In the genomic region with DNA sequence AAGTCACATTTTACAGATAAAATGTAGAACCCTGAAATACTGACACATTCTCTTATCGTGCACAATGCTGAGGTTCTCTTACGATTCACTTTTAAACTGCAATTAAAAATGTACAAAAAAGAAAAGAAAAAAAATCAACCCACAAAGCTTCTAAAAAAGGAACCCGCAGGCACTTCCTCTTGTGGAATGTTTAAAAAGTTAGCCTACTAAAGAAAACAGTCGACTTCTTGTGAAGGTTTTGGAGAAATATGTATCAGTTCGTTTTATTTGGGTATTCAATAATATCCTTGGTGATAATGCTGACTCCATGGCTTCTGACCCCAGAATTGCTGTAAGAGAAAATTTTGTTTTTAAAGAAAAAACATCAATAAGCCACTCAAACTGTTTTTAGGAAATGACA, we compare ENCODE assay signal across 1 cellular context.
TF ChIP-seq lines count a peak whose summit lies in the region.

No MANE protein-coding gene starts in this region.

TF ChIP-seq in K562, 482 proteins besides CTCF, POLR2A, EP300 and RAD21 (continued from another document):
- TF ChIP-seq, protein P1, sequence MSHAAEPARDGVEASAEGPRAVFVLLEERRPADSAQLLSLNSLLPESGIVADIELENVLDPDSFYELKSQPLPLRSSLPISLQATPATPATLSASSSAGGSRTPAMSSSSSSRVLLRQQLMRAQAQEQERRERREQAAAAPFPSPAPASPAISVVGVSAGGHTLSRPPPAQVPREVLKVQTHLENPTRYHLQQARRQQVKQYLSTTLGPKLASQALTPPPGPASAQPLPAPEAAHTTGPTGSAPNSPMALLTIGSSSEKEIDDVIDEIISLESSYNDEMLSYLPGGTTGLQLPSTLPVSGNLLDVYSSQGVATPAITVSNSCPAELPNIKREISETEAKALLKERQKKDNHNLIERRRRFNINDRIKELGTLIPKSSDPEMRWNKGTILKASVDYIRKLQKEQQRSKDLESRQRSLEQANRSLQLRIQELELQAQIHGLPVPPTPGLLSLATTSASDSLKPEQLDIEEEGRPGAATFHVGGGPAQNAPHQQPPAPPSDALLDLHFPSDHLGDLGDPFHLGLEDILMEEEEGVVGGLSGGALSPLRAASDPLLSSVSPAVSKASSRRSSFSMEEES (CRISPR knock-in tag; IDR thresholded peaks at IDR 0.05): no peak
TF ChIP-seq in K562: peak in this region for 1.
